In genomic region chr2:34907812-34908211, GRCh38 we compare ENCODE assay signal across 1 cellular context.
TF ChIP-seq lines count a peak whose summit lies in the region.

No MANE protein-coding gene starts in this region.

TF ChIP-seq in SK-N-SH treated with all-trans-retinoic acid at 6 μM for 48 hours, 23 proteins besides CTCF, POLR2A, EP300 and RAD21 (continued from another document):
- TF ChIP-seq POU6F1 (CRISPR knock-in tag; IDR thresholded peaks at IDR 0.05; ENCODE audit: borderline replicate concordance, low read depth): no peak
- TF ChIP-seq ZNF8 (CRISPR knock-in tag; IDR thresholded peaks at IDR 0.05): no peak
- TF ChIP-seq PPARA (CRISPR knock-in tag; IDR thresholded peaks at IDR 0.05; ENCODE audit: borderline replicate concordance): no peak
